ENCODE assay signal across 8 cellular contexts in genomic region chr16:1308977-1309885, GRCh38. TPM values are rescaled to one million over a fixed set of nuclear protein-coding genes. Genes with fewer than 3 reads are reported as not detected.
DNase-seq lines count a peak whose midpoint lies in the region; ATAC-seq and TF ChIP-seq lines count a peak whose summit lies in the region.

UBE2I (plus strand) TSS chr16:1309636; CDS start chr16:1314031, 4,395 bp downstream.

- no peaks in the 10 kb centered on the region for H3K9me3 ChIP-seq in iPS-18a (ENCODE audit: control insufficient read depth, low read depth, low read length)
- H3K9me3 ChIP-seq in skeletal muscle satellite cell (replicated peaks; ENCODE audit: low read length) = no peaks in the 10 kb centered on the region

- ATAC-seq in GM18868 (IDR thresholded peaks at IDR 0.05; ENCODE audit: unreplicated experiment) (peak; percentile 66), HG03108 (IDR thresholded peaks at IDR 0.05; ENCODE audit: unreplicated experiment) (peak; percentile 40)

- peak within 1 kb of the TSS; percentile 94 for H3K4me3 ChIP-seq in ACC112 (ENCODE audit: low read depth, low read length)
- H3K4me3 ChIP-seq in iPS-18a (ENCODE audit: low read length) = peak within 1 kb of the TSS; percentile 92
- H3K4me3 ChIP-seq in skeletal muscle satellite cell (ENCODE audit: low read length) = peak within 1 kb of the TSS; percentile 69

- TF ChIP-seq CTCF in VCaP (conservative IDR thresholded peaks at IDR 0.05) = no peak

- DNase-seq in NCI-H2196 treated with DMSO at 0.1 percent for 48 hours (lab: John Stamatoyannopoulos, UW; ENCODE audit: unreplicated experiment) (peak; percentile 92), T47D (ENCODE audit: low read depth in 1 of 2, low spot score in 1 of 2) (peak; percentile 87 to 99)

- H3K27me3 ChIP-seq in ACC112 (ENCODE audit: insufficient read depth, low read length) (no peaks in the 10 kb centered on the region), iPS-18a (ENCODE audit: control insufficient read depth, insufficient read depth, low read length) (no peaks in the 10 kb centered on the region), skeletal muscle satellite cell (ENCODE audit: control insufficient read depth, insufficient read depth, low read length) (no peaks in the 10 kb centered on the region)

- peak within 1 kb of the TSS; percentile 99 for H3K9ac ChIP-seq in iPS-18a (ENCODE audit: low read length)
- H3K9ac ChIP-seq in skeletal muscle satellite cell (ENCODE audit: low read depth, low read length) = peak within 1 kb of the TSS; percentile 94

- peaks cover 22% of the 10 kb centered on the region for H3K4me1 ChIP-seq in ACC112 (ENCODE audit: control insufficient read depth, insufficient read depth, low read length, unreplicated experiment)
- peaks cover 3% of the 10 kb centered on the region for H3K4me1 ChIP-seq in iPS-18a (ENCODE audit: control insufficient read depth, low read depth, low read length)
- peaks cover 22% of the 10 kb centered on the region for H3K4me1 ChIP-seq in skeletal muscle satellite cell (ENCODE audit: control insufficient read depth, insufficient read depth, low read length)

- H3K4me2 ChIP-seq in skeletal muscle satellite cell (ENCODE audit: low read length) = peak within 1 kb of the TSS; percentile 95

- H3K36me3 ChIP-seq in ACC112 (ENCODE audit: insufficient read depth, low read length) = peaks cover 6% of the 10 kb centered on the region; the same call in 1 of the 2 replicates
- H3K36me3 ChIP-seq in iPS-18a (ENCODE audit: control insufficient read depth, low read depth, low read length) = peaks cover 10% of the 10 kb centered on the region
- peaks cover 16% of the 10 kb centered on the region for H3K36me3 ChIP-seq in skeletal muscle satellite cell (ENCODE audit: insufficient read depth, low read length)

- H3K27ac ChIP-seq in ACC112 (ENCODE audit: low read depth, low read length) (peak within 1 kb of the TSS; percentile 99), VCaP (peak within 1 kb of the TSS; percentile 96), iPS-18a (ENCODE audit: low read length) (peak within 1 kb of the TSS; percentile 100)

- peak within 1 kb of the TSS; percentile 84 for H2AFZ ChIP-seq in ACC112 (ENCODE audit: low read length, unreplicated experiment)

- H3K79me2 ChIP-seq in ACC112 (ENCODE audit: control insufficient read depth, insufficient read depth, low read length, unreplicated experiment) = peaks cover 45% of the 10 kb centered on the region

- in situ Hi-C loops in T47D (cut with HindIII; ENCODE audit: low pct_unique_long_range_greater_than_20kb, low sequenced_read_pairs) = no loop called here

RNA-seq across cellular contexts. Expression of gene UBE2I, which starts in this region (rescaled TPM):
- 61.9 and 64.4 TPM in 2 replicates for total RNA-seq in skeletal muscle satellite cell (2012; rRNA removed)

Comparison
In these comparisons a context has a peak if more than half of its experiments do, and no peak if none do; other contexts are left out.
1. Peak in every context shown above with its lines: DNase-seq, ATAC-seq, H3K4me3 ChIP-seq and H3K27ac ChIP-seq.